ENCODE assay signal across 2 cellular contexts in genomic region chr5:140106805-140107311, GRCh38.
TF ChIP-seq lines count a peak whose summit lies in the region.

No MANE protein-coding gene starts in this region.

TF ChIP-seq in SK-N-SH, 30 proteins besides CTCF, POLR2A, EP300 and RAD21 (continued from another document):
- TF ChIP-seq REST (IDR thresholded peaks at IDR 0.05; ENCODE audit: low read depth, low read length), result no peak
- no peak for TF ChIP-seq GABPA (IDR thresholded peaks at IDR 0.05; ENCODE audit: low read depth)
- TF ChIP-seq NFIC (IDR thresholded peaks at IDR 0.05; ENCODE audit: borderline replicate concordance), result no peak
- TF ChIP-seq TEAD4 (IDR thresholded peaks at IDR 0.05; ENCODE audit: borderline replicate concordance, insufficient read depth), result no peak
- TF ChIP-seq TAF1 (IDR thresholded peaks at IDR 0.05; ENCODE audit: borderline replicate concordance, low read depth, low read length), result no peak
- TF ChIP-seq RXRA (IDR thresholded peaks at IDR 0.05; ENCODE audit: borderline replicate concordance, low read depth), result no peak
- TF ChIP-seq MEF2A (IDR thresholded peaks at IDR 0.05; ENCODE audit: borderline replicate concordance, low read depth), result no peak
- no peak for TF ChIP-seq NRF1 (IDR thresholded peaks at IDR 0.05; ENCODE audit: low read depth, low read length)
- TF ChIP-seq IRF3 (IDR thresholded peaks at IDR 0.05; ENCODE audit: low read depth, low read length), result no peak
- no peak for TF ChIP-seq JUND (IDR thresholded peaks at IDR 0.05)

TF ChIP-seq in SK-N-SH treated with all-trans-retinoic acid at 6 μM for 48 hours, 23 proteins besides CTCF, POLR2A, EP300 and RAD21 (continued from another document):
- TF ChIP-seq CSRNP3 (CRISPR knock-in tag; IDR thresholded peaks at IDR 0.05) (no peak), PPARA (CRISPR knock-in tag; IDR thresholded peaks at IDR 0.05; ENCODE audit: borderline replicate concordance) (no peak), SNAI2 (CRISPR knock-in tag; IDR thresholded peaks at IDR 0.05) (no peak), PATZ1 (CRISPR knock-in tag; IDR thresholded peaks at IDR 0.05; ENCODE audit: borderline replicate concordance) (no peak), TCF4 (CRISPR knock-in tag; IDR thresholded peaks at IDR 0.05; ENCODE audit: borderline replicate concordance) (no peak), ESRRG (CRISPR knock-in tag; IDR thresholded peaks at IDR 0.05) (no peak), ZNF565 (CRISPR knock-in tag; conservative IDR thresholded peaks at IDR 0.05; ENCODE audit: low read depth) (no peak), ARNTL (CRISPR knock-in tag; IDR thresholded peaks at IDR 0.05; ENCODE audit: borderline replicate concordance, low read depth) (no peak), ZNF8 (CRISPR knock-in tag; IDR thresholded peaks at IDR 0.05) (no peak)
TF ChIP-seq in SK-N-SH treated with all-trans-retinoic acid at 6 μM for 48 hours: peak in this region for 0.
